Comparison of ENCODE assay signal across 7 cellular contexts in genomic region chr19:29067831-29068230, GRCh38.
"Had no signal": no experiment of that assay in that cellular context is flagged by ENCODE, and none has a peak within 500 bp of the region (broad histone marks: within the 10 kb centered on the region; RNA-seq: fewer than 3 reads in every experiment).

No MANE protein-coding gene starts in this region.

- DNase-seq: H7, IMR-90, KG1 had no signal

- H3K9me3 ChIP-seq: HAP-1 had no signal

- H3K27ac Mint-ChIP-seq: GM23338 had no signal

- FAIRE-seq: HTR-8/SVneo, K562 had no signal

- H3K36me3 ChIP-seq: HAP-1 had no signal

- H3K4me1 ChIP-seq: HAP-1 had no signal

- H3K4me3 Mint-ChIP-seq: GM23338 had no signal

- H3K9me3 Mint-ChIP-seq: GM23338 had no signal

- H3K4me3 ChIP-seq: GM23338, HAP-1, K562 had no signal
